ENCODE assay signal across 9 cellular contexts in genomic region chr19:4057913-4058695, GRCh38. TPM values are rescaled to one million over a fixed set of nuclear protein-coding genes. Genes with fewer than 3 reads are reported as not detected.
DNase-seq lines count a peak whose midpoint lies in the region; ATAC-seq and TF ChIP-seq lines count a peak whose summit lies in the region.
"Had no signal": no experiment of that assay in that cellular context is flagged by ENCODE, and none has a peak within 500 bp of the region (broad histone marks: within the 10 kb centered on the region; RNA-seq: fewer than 3 reads in every experiment).

No MANE protein-coding gene starts in this region.

- no peaks in the 10 kb centered on the region for H3K27me3 Mint-ChIP-seq in T-helper 2 cell treated with Interferon-gamma antibody and Interleukin-4, amounts not matched to agents 5 μg/mL and 100 μg/mL, for 36 hours (ENCODE audit: low read depth)

- TF ChIP-seq POLR2A in stomach (IDR thresholded peaks at IDR 0.05), result no peak

- H3K9ac ChIP-seq in duodenal mucosa (ENCODE audit: low read depth in 1 of 2, low read length in 2 of 2), result peak overlapping the region; percentile 89 to 97

- no peak for ATAC-seq in GM18861 (IDR thresholded peaks at IDR 0.05; ENCODE audit: unreplicated experiment)
- ATAC-seq in GM21367 (IDR thresholded peaks at IDR 0.05; ENCODE audit: unreplicated experiment), result no peak

- H3K27me3 ChIP-seq in H7 (ENCODE audit: control insufficient read depth, insufficient read depth, low read length) (no peaks in the 10 kb centered on the region), duodenal mucosa (ENCODE audit: control insufficient read depth in 1 of 2, insufficient read depth in 2 of 2, low read length in 2 of 2) (no peaks in the 10 kb centered on the region), stomach (no peaks in the 10 kb centered on the region)

- H3K9me3 Mint-ChIP-seq in T-helper 2 cell treated with Interferon-gamma antibody and Interleukin-4, amounts not matched to agents 5 μg/mL and 100 μg/mL, for 36 hours, result no peaks in the 10 kb centered on the region

- peaks cover 10% of the 10 kb centered on the region for H3K4me1 Mint-ChIP-seq in T-helper 2 cell treated with Interferon-gamma antibody and Interleukin-4, amounts not matched to agents 5 μg/mL and 100 μg/mL, for 36 hours (ENCODE audit: low read depth)

- no peaks in the 10 kb centered on the region for H3K9me3 ChIP-seq in duodenal mucosa (ENCODE audit: control insufficient read depth in 1 of 2, low read length in 2 of 2)
- no peaks in the 10 kb centered on the region for H3K9me3 ChIP-seq in stomach

- H3K36me3 Mint-ChIP-seq in T-helper 2 cell treated with Interferon-gamma antibody and Interleukin-4, amounts not matched to agents 5 μg/mL and 100 μg/mL, for 36 hours (ENCODE audit: low read depth), result peaks cover 21% of the 10 kb centered on the region

- peak; percentile 83 for DNase-seq in H7
- DNase-seq in T-helper 2 cell treated with Interferon-gamma antibody and Interleukin-4, amounts not matched to agents 5 μg/mL and 100 μg/mL, for 36 hours (ENCODE audit: low spot score), result peak; percentile 39
- peak; percentile 97 for DNase-seq in mesenteric fat pad (ENCODE audit: low spot score)
- DNase-seq in stomach, result peak; percentile 81
- no peak for DNase-seq in NCI-H2081 (lab: John Stamatoyannopoulos, UW)

- intact Hi-C loops in stomach (cut with DNase I; ENCODE audit: low total_unique reads), result loop anchor here (10.0 kb wide), 1 partner anchor 53 kb away; the partner anchor contains the start of gene PIAS4

- TF ChIP-seq CTCF in stomach (IDR thresholded peaks at IDR 0.05), result peak in 1 of 7 experiments; percentile 33

- no peak for TF ChIP-seq EP300 in stomach (IDR thresholded peaks at IDR 0.05)

- H3K4me1 ChIP-seq in duodenal mucosa (ENCODE audit: control insufficient read depth in 1 of 2, insufficient read depth in 2 of 2, low read length in 2 of 2) (peaks cover 65 to 77% of the 10 kb centered on the region in 2 donors), stomach (peaks cover 66 to 93% (median 83%) of the 10 kb centered on the region in 4 donors)

- H3K27ac ChIP-seq in duodenal mucosa (ENCODE audit: low read depth, low read length) (peak overlapping the region; percentile 98), stomach (peak overlapping the region; percentile 95 to 100 (median 98))
- H3K27ac ChIP-seq: SK-N-MC had no signal

- H3K4me3 ChIP-seq in H7 (ENCODE audit: insufficient read depth, low read depth, low read length) (no peak overlapping the region), duodenal mucosa (ENCODE audit: low read depth in 1 of 2, low read length in 2 of 2) (peak overlapping the region; percentile 57 to 68), stomach (peak overlapping the region; percentile 38 to 100 (median 92))
- H3K4me3 ChIP-seq: SK-N-MC had no signal

- H3K27ac Mint-ChIP-seq in T-helper 2 cell treated with Interferon-gamma antibody and Interleukin-4, amounts not matched to agents 5 μg/mL and 100 μg/mL, for 36 hours, result no peak overlapping the region

- H3K36me3 ChIP-seq in H7 (replicated peaks; ENCODE audit: control insufficient read depth, insufficient read depth, low read length) (peaks cover 11% of the 10 kb centered on the region), duodenal mucosa (ENCODE audit: control insufficient read depth in 1 of 2, insufficient read depth in 2 of 2, low read length in 2 of 2) (peaks cover 10 to 20% of the 10 kb centered on the region in 2 donors), stomach (peaks cover 22 to 53% (median 38%) of the 10 kb centered on the region in 4 donors)

- no peak overlapping the region for H3K4me3 Mint-ChIP-seq in T-helper 2 cell treated with Interferon-gamma antibody and Interleukin-4, amounts not matched to agents 5 μg/mL and 100 μg/mL, for 36 hours

- 26 to 33% (median 28%) methylated on average over 9 to 23 of the region's 23 CpGs for WGBS in stomach, 5 donors

RNA-seq across cellular contexts. Expression of gene ZBTB7A, which starts 8.6 kb away (rescaled TPM):
- total RNA-seq in H7 (2014; rRNA removed; shearing (Covaris generic)), result 18.3 and 20.8 TPM in 2 replicates
- total RNA-seq in mesenteric fat pad (51.2 TPM), stomach (100 to 1,000 TPM in 2 of 5 donors, 10 to 100 TPM in 3; 11.2 to 274 (median 66.8) TPM)
- polyA plus RNA-seq in stomach, result 10 to 100 TPM in 2 of 3 donors, 1 to 10 TPM in 1; 8.0 to 14.4 (median 12.0) TPM

RNA-seq across cellular contexts. Expression of gene PIAS4, which starts 50.6 kb away (rescaled TPM):
- total RNA-seq in H7 (2014; rRNA removed; shearing (Covaris generic)), result 47.9 and 54.4 TPM in 2 replicates
- 17.9 TPM for total RNA-seq in mesenteric fat pad
- total RNA-seq in stomach, result 10 to 100 TPM in 4 of 5 donors, 1 to 10 TPM in 1; 9.3 to 93.6 (median 37.5) TPM
- polyA plus RNA-seq in stomach, result 10 to 100 TPM in 1 of 3 donors, 1 to 10 TPM in 2; 6.6 to 14.8 (median 9.3) TPM

Comparison
In these comparisons a context has a peak if more than half of its experiments do, and no peak if none do; other contexts are left out.
1. DNase-seq: peak in H7 (single experiment), T-helper 2 cell treated with Interferon-gamma antibody and Interleukin-4, amounts not matched to agents 5 μg/mL and 100 μg/mL, for 36 hours (single experiment), mesenteric fat pad (single experiment) and stomach (single experiment); none in NCI-H2081 (0 of 2).